Comparison of ENCODE assay signal across 20 cellular contexts in the genomic region with DNA sequence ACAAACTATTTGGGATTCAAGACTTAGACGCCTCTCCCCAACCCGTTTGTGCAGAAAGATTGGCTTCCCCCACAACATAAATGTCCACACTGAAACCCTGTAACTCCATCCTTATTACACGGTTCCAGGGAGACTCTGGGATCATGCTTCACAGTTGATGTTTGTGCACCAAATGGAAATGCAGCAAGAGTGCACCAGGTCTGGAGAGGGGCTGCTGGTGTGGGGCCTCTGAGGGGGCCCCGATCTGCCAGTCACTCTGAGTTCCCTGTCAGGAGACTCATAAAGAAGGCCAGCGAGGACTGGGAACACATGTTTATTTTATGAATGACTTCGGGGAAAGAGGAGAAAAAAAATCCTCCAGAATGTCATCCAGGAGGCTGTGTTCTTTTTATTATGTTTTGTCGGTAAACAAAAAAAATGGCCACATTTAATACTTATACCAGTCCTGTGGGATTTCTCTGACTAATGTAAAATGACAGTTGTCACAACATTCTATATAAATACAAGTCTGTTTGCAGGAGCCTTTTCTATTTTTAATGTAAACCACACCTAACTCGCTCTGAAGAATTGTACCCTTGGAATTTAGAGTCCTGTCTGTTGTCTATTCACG.
A peak's percentile ranks its signal among the peaks of the same experiment; 100 is the strongest.
DNase-seq lines count a peak whose midpoint lies in the region; ATAC-seq and TF ChIP-seq lines count a peak whose summit lies in the region.
"Had no signal": no experiment of that assay in that cellular context is flagged by ENCODE, and none has a peak within 500 bp of the region (broad histone marks: within the 10 kb centered on the region; RNA-seq: fewer than 3 reads in every experiment).

No MANE protein-coding gene starts in this region.

- intact Hi-C loops in IMR-90 (cut with micrococcal nuclease), result no loop called here

- dilution Hi-C loops in IMR-90 (cut with HindIII; ENCODE audit: low sequenced_read_pairs, unreplicated experiment), result no loop called here

- no peak overlapping the region for H4K5ac ChIP-seq in IMR-90 (ENCODE audit: low read depth, low read length)

- in situ Hi-C loops in IMR-90 (cut with MboI; ENCODE audit: low sequenced_read_pairs), result no loop called here

- no peak overlapping the region for H3K4me2 ChIP-seq in IMR-90 (ENCODE audit: low read depth, low read length)
- H3K4me2 ChIP-seq: SK-N-SH had no signal

- no peak overlapping the region for H3K18ac ChIP-seq in IMR-90 (ENCODE audit: low read depth, low read length)

- H3K4ac ChIP-seq in IMR-90 (ENCODE audit: low read depth, low read length), result no peak overlapping the region; the same call in 1 of the 2 replicates

- H3K9ac ChIP-seq in IMR-90 (ENCODE audit: low read depth, low read length), result no peak overlapping the region
- H3K9ac ChIP-seq: SK-N-SH had no signal

- H2BK120ac ChIP-seq in IMR-90 (ENCODE audit: low read depth, low read length), result no peak overlapping the region; the same call in 1 of the 2 replicates

- no peak for ATAC-seq in IMR-90 (ENCODE audit: low read depth)
- no peak for ATAC-seq in activated CD8-positive, alpha-beta memory T cell treated with anti-CD3 and anti-CD28 coated beads, Interleukin-2, amount 10 ng/mL, durations not matched to agents 7 days and 5 days

- no peaks in the 10 kb centered on the region for H3K27me3 ChIP-seq in IMR-90 (ENCODE audit: control insufficient read depth, insufficient read depth, low read length)

- no peak overlapping the region for H2AK9ac ChIP-seq in IMR-90 (replicated peaks; ENCODE audit: low read depth, low read length, poor library complexity)

- no peak overlapping the region for H4K8ac ChIP-seq in IMR-90 (ENCODE audit: low read depth in 2 of 2, low read length in 2 of 2)

- no peak for TF ChIP-seq POLR2A in IMR-90 (IDR thresholded peaks at IDR 0.05; ENCODE audit: low read depth, low read length)

- no peaks in the 10 kb centered on the region for H3K4me1 Mint-ChIP-seq in activated CD8-positive, alpha-beta memory T cell treated with anti-CD3 and anti-CD28 coated beads, Interleukin-2, amount 10 ng/mL, durations not matched to agents 7 days and 5 days
- H3K4me1 Mint-ChIP-seq in type B pancreatic cell (ENCODE audit: unreplicated experiment), result peaks cover 25% of the 10 kb centered on the region
- H3K4me1 Mint-ChIP-seq: IgD-negative memory B cell had no signal

- DNase-seq in IMR-90 (no peak), left kidney (ENCODE audit: low read depth, low spot score) (peak; percentile 27), type B pancreatic cell (ENCODE audit: extremely low spot score, unreplicated experiment) (peak; percentile 18), activated gamma-delta T cell (lab: John Stamatoyannopoulos, UW) (no peak), SKM-1 treated with dmso at 0.1 percent for 144 hours (lab: John Stamatoyannopoulos, UW; ENCODE audit: unreplicated experiment) (no peak), amygdala (lab: John Stamatoyannopoulos, UW) (no peak)
- DNase-seq in activated CD8-positive, alpha-beta memory T cell treated with anti-CD3 and anti-CD28 coated beads, Interleukin-2, amount 10 ng/mL, durations not matched to agents 7 days and 5 days, result peak; percentile 11
- DNase-seq: ACHN, DND-41, H7, Karpas-422, MM.1S, NCI-H1092 treated with DMSO at 0.1 percent for 48 hours, NCI-H2081, NCI-H524, NCI-H82, OCI-M1, SHP77, SK-N-SH had no signal

- TF ChIP-seq CTCF in IMR-90 (conservative IDR thresholded peaks at IDR 0.05; ENCODE audit: low read depth, low read length), result no peak
- TF ChIP-seq CTCF in type B pancreatic cell (conservative IDR thresholded peaks at IDR 0.05), result no peak

- H3K23ac ChIP-seq in IMR-90 (ENCODE audit: low read depth, low read length), result no peak overlapping the region

- no peak overlapping the region for H2BK5ac ChIP-seq in IMR-90 (ENCODE audit: low read depth, low read length, poor library complexity, severe bottlenecking)

- CTCF ChIA-PET in IMR-90 (lab: Yijun Ruan, JAX), result no interaction called here
- CTCF ChIA-PET in activated CD8-positive, alpha-beta memory T cell treated with anti-CD3 and anti-CD28 coated beads, Interleukin-2, amount 10 ng/mL, durations not matched to agents 7 days and 5 days (lab: Charles Lee), result no interaction called here

- H2AFZ ChIP-seq in IMR-90 (replicated peaks; ENCODE audit: low read length, poor library complexity), result peak overlapping the region; percentile 11

- no peak overlapping the region for H3K14ac ChIP-seq in IMR-90 (replicated peaks; ENCODE audit: low read depth, low read length)

- no peak for TF ChIP-seq RAD21 in IMR-90 (IDR thresholded peaks at IDR 0.05; ENCODE audit: low read length)

- no peaks in the 10 kb centered on the region for H3K36me3 ChIP-seq in IMR-90 (ENCODE audit: control insufficient read depth, insufficient read depth, low read length)

- no peak overlapping the region for H3K4me3 ChIP-seq in IMR-90 (ENCODE audit: insufficient read depth, low read depth, low read length)

- peaks cover 4% of the 10 kb centered on the region for H3K27me3 Mint-ChIP-seq in activated CD8-positive, alpha-beta memory T cell treated with anti-CD3 and anti-CD28 coated beads, Interleukin-2, amount 10 ng/mL, durations not matched to agents 7 days and 5 days
- H3K27me3 Mint-ChIP-seq in type B pancreatic cell, result peaks cover 8% of the 10 kb centered on the region

- no TSS peak for BruUV-seq in IMR-90 (replicated peaks; lab: Mats Ljungman, UMichigan)

- no peaks in the 10 kb centered on the region for H3K79me1 ChIP-seq in IMR-90 (ENCODE audit: low read depth in 1 of 2, low read length in 2 of 2)

- no peak overlapping the region for H2BK20ac ChIP-seq in IMR-90 (ENCODE audit: low read depth, low read length)

- no peak overlapping the region; the same call in 2 of the 3 replicates for H2BK15ac ChIP-seq in IMR-90 (ENCODE audit: low read depth, low read length)

- H3K27ac ChIP-seq in IMR-90 (ENCODE audit: insufficient read depth, low read length), result no peak overlapping the region

- peaks cover 11% of the 10 kb centered on the region; the same call in 1 of the 2 replicates for H3K9me1 ChIP-seq in IMR-90 (ENCODE audit: insufficient read depth, low read length)

- H2AK5ac ChIP-seq in IMR-90 (ENCODE audit: low read depth, low read length), result no peak overlapping the region

- no peak overlapping the region for H3K4me3 Mint-ChIP-seq in activated CD8-positive, alpha-beta memory T cell treated with anti-CD3 and anti-CD28 coated beads, Interleukin-2, amount 10 ng/mL, durations not matched to agents 7 days and 5 days
- no peak overlapping the region for H3K4me3 Mint-ChIP-seq in type B pancreatic cell
- H3K4me3 Mint-ChIP-seq: IgD-negative memory B cell had no signal

- no peaks in the 10 kb centered on the region for H4K20me1 ChIP-seq in IMR-90 (ENCODE audit: insufficient read depth, low read length)

- H3K27ac Mint-ChIP-seq in activated CD8-positive, alpha-beta memory T cell treated with anti-CD3 and anti-CD28 coated beads, Interleukin-2, amount 10 ng/mL, durations not matched to agents 7 days and 5 days, result no peak overlapping the region
- no peak overlapping the region for H3K27ac Mint-ChIP-seq in type B pancreatic cell
- H3K27ac Mint-ChIP-seq: IgD-negative memory B cell had no signal

- no peaks in the 10 kb centered on the region for H3K36me3 Mint-ChIP-seq in activated CD8-positive, alpha-beta memory T cell treated with anti-CD3 and anti-CD28 coated beads, Interleukin-2, amount 10 ng/mL, durations not matched to agents 7 days and 5 days
- H3K36me3 Mint-ChIP-seq in type B pancreatic cell, result no peaks in the 10 kb centered on the region
- H3K36me3 Mint-ChIP-seq: IgD-negative memory B cell had no signal

- H3K4me1 ChIP-seq in IMR-90 (ENCODE audit: control insufficient read depth, insufficient read depth, low read length), result peaks cover 15% of the 10 kb centered on the region

- WGBS in IMR-90 (ENCODE audit: extremely low coverage in 2 of 2, insufficient read length in 1 of 2), 2 experiments, result no CpG with 5 or more reads among the region's 9 CpGs

- POLR2A ChIA-PET in IMR-90 (lab: Charles Lee; ENCODE audit: unreplicated experiment), result no interaction called here

- no peaks in the 10 kb centered on the region for H3K9me3 Mint-ChIP-seq in activated CD8-positive, alpha-beta memory T cell treated with anti-CD3 and anti-CD28 coated beads, Interleukin-2, amount 10 ng/mL, durations not matched to agents 7 days and 5 days (ENCODE audit: low read depth)
- H3K9me3 Mint-ChIP-seq in type B pancreatic cell, result no peaks in the 10 kb centered on the region

- H3K9me3 ChIP-seq in IMR-90 (ENCODE audit: control insufficient read depth, insufficient read depth, low read length), result peaks cover 3% of the 10 kb centered on the region; the same call in 1 of the 2 replicates
- H3K9me3 ChIP-seq: SK-N-SH had no signal

- H3K56ac ChIP-seq in IMR-90 (ENCODE audit: extremely low read depth, insufficient read depth, low read length), result no peak overlapping the region

- no peak overlapping the region for H4K91ac ChIP-seq in IMR-90 (ENCODE audit: insufficient read depth, low read depth, low read length)

TF ChIP-seq in IMR-90, 13 proteins besides CTCF, POLR2A, EP300 and RAD21:
- TF ChIP-seq NFE2L2 (IDR thresholded peaks at IDR 0.05; ENCODE audit: low read depth, low read length), result no peak
- TF ChIP-seq MAFK (IDR thresholded peaks at IDR 0.05; ENCODE audit: low read depth, low read length), result no peak
- TF ChIP-seq, protein P1, sequence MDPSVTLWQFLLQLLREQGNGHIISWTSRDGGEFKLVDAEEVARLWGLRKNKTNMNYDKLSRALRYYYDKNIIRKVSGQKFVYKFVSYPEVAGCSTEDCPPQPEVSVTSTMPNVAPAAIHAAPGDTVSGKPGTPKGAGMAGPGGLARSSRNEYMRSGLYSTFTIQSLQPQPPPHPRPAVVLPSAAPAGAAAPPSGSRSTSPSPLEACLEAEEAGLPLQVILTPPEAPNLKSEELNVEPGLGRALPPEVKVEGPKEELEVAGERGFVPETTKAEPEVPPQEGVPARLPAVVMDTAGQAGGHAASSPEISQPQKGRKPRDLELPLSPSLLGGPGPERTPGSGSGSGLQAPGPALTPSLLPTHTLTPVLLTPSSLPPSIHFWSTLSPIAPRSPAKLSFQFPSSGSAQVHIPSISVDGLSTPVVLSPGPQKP (IDR thresholded peaks at IDR 0.05; ENCODE audit: borderline replicate concordance, low read depth, low read length), result no peak
- no peak for TF ChIP-seq RCOR1 (IDR thresholded peaks at IDR 0.05; ENCODE audit: insufficient replicate concordance, low read length)
- no peak for TF ChIP-seq BHLHE40 (IDR thresholded peaks at IDR 0.05; ENCODE audit: low read depth, low read length)
- TF ChIP-seq, protein P2, sequence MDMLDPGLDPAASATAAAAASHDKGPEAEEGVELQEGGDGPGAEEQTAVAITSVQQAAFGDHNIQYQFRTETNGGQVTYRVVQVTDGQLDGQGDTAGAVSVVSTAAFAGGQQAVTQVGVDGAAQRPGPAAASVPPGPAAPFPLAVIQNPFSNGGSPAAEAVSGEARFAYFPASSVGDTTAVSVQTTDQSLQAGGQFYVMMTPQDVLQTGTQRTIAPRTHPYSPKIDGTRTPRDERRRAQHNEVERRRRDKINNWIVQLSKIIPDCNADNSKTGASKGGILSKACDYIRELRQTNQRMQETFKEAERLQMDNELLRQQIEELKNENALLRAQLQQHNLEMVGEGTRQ (IDR thresholded peaks at IDR 0.05; ENCODE audit: low read depth, low read length), result no peak
- TF ChIP-seq FOS (IDR thresholded peaks at IDR 0.05; ENCODE audit: low read depth, low read length), result no peak
- no peak for TF ChIP-seq SMC3 (IDR thresholded peaks at IDR 0.05; ENCODE audit: low read depth, low read length)

Comparison
In these comparisons a context has a peak if more than half of its experiments do, and no peak if none do; other contexts are left out.
1. DNase-seq: peak in activated CD8-positive, alpha-beta memory T cell treated with anti-CD3 and anti-CD28 coated beads, Interleukin-2, amount 10 ng/mL, durations not matched to agents 7 days and 5 days (single experiment), left kidney (single experiment) and type B pancreatic cell (single experiment); none in IMR-90 (single experiment), activated gamma-delta T cell (single experiment), SKM-1 treated with dmso at 0.1 percent for 144 hours (single experiment) and amygdala (0 of 56).